28 cellular contexts compared by ENCODE assay signal in the genomic region with DNA sequence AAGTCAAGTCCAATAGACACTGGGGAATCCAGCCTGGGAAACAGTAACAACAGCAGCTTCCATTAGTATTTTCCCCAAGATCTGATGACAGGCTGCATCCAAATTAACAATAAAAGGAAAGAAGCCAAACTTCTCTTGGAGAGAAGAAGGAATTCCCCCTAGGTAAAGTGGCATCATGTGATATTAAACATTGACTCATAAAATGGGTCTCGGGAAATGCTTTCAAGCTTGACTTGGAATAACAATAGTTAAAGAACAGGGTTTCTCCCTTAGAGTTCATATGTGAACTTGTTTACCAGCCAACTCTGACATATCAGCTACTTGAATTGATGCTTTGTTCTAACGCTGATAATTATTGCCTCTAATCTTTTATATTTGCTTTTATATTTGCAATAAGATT. TPM values are rescaled to one million over a fixed set of nuclear protein-coding genes. Genes with fewer than 3 reads are reported as not detected.
A peak's percentile ranks its signal among the peaks of the same experiment; 100 is the strongest.
DNase-seq lines count a peak whose midpoint lies in the region; FAIRE-seq and TF ChIP-seq lines count a peak whose summit lies in the region.
"Had no signal": no experiment of that assay in that cellular context is flagged by ENCODE, and none has a peak within 500 bp of the region (broad histone marks: within the 10 kb centered on the region; RNA-seq: fewer than 3 reads in every experiment).

No MANE protein-coding gene starts in this region.

- H3K79me2 ChIP-seq in PC-9 (ENCODE audit: low read depth), result no peaks in the 10 kb centered on the region

- CTCF ChIA-PET in PC-9 (lab: Charles Lee), result no interaction called here

- no peak for TF ChIP-seq POLR2A in spleen (IDR thresholded peaks at IDR 0.05)

- no peaks in the 10 kb centered on the region for H4K20me1 ChIP-seq in PC-9 (ENCODE audit: insufficient read depth)

- H3K36me3 ChIP-seq in PC-9 (ENCODE audit: low read depth) (no peaks in the 10 kb centered on the region), bronchial epithelial cell (ENCODE audit: control insufficient read depth, insufficient read depth, low read length) (no peaks in the 10 kb centered on the region), spleen (no peaks in the 10 kb centered on the region)
- H3K36me3 ChIP-seq: neutrophil, SJSA1, upper lobe of right lung, WERI-Rb-1 had no signal

- peak; percentile 50 for DNase-seq in A172 (ENCODE audit: low spot score)
- DNase-seq in PC-9, result no peak
- DNase-seq in bronchial epithelial cell (ENCODE audit: low read depth), result peak; percentile 82
- DNase-seq in kidney glomerular epithelial cell (lab: John Stamatoyannopoulos, UW), result peak; percentile 65
- no peak for DNase-seq in hippocampal formation (lab: John Stamatoyannopoulos, UW)
- no peak for DNase-seq in SHP77 treated with DMSO at 0.1 percent for 48 hours (lab: John Stamatoyannopoulos, UW)
- DNase-seq in spleen, result no peak
- no peak for DNase-seq in SKM-1 treated with dmso at 0.1 percent for 144 hours (lab: John Stamatoyannopoulos, UW; ENCODE audit: unreplicated experiment)
- DNase-seq: activated CD8-positive, alpha-beta memory T cell treated with anti-CD3 and anti-CD28 coated beads, Interleukin-2, amount 50 U/mL, for 4 hours; Caco-2; hypothalamus; Karpas-422; NCI-H1092 treated with DMSO at 0.1 percent for 48 hours; NCI-H2029; NCI-H2227 treated with DMSO at 0.1 percent for 48 hours; NCI-H774; OCI-M1; stimulated activated CD4-positive, alpha-beta T cell treated with anti-CD3 and anti-CD28 coated beads, Interleukin-12 subunit alpha, Interleukin-12 subunit beta, amount 100 ng/mL, for 4 hours; stimulated activated CD8-positive, alpha-beta memory T cell treated with anti-CD3 and anti-CD28 coated beads, Interleukin-4, amount 100 ng/mL, for 48 hours; upper lobe of right lung; WERI-Rb-1 had no signal

- no peaks in the 10 kb centered on the region for H3K27me3 ChIP-seq in PC-9 (ENCODE audit: insufficient read depth, low read depth)
- H3K27me3 ChIP-seq in bronchial epithelial cell (ENCODE audit: control insufficient read depth, insufficient read depth, low read length), result no peaks in the 10 kb centered on the region
- no peaks in the 10 kb centered on the region for H3K27me3 ChIP-seq in spleen (replicated peaks in 1 of 7)
- H3K27me3 ChIP-seq: neutrophil, SJSA1, upper lobe of right lung had no signal

- no peaks in the 10 kb centered on the region for H3K9me2 ChIP-seq in PC-9 (ENCODE audit: insufficient read depth)

- H3K4me1 ChIP-seq in PC-9 (replicated peaks; ENCODE audit: insufficient read depth), result no peaks in the 10 kb centered on the region
- no peaks in the 10 kb centered on the region for H3K4me1 ChIP-seq in spleen
- H3K4me1 ChIP-seq: A549, Caco-2, SJSA1 had no signal

- H3K27ac ChIP-seq in PC-9, result no peak overlapping the region
- H3K27ac ChIP-seq in spleen, result no peak overlapping the region
- H3K27ac ChIP-seq: A549, coronary artery, GM23248, neutrophil, SJSA1, upper lobe of right lung, WERI-Rb-1 had no signal

- BruUV-seq in PC-9 (replicated peaks; lab: Mats Ljungman, UMichigan), result no TSS peak

- H3K4me3 ChIP-seq in PC-9 (no peak overlapping the region), bronchial epithelial cell (ENCODE audit: low read depth, low read length) (no peak overlapping the region), spleen (no peak overlapping the region)
- H3K4me3 ChIP-seq: A549, coronary artery, GM23248, SJSA1, upper lobe of right lung had no signal

- POLR2A ChIA-PET in PC-9 (lab: Charles Lee; ENCODE audit: unreplicated experiment), result no interaction called here

- H2AFZ ChIP-seq in PC-9, result 0 out of 2 replicates have a peak overlapping the region, but pooled peaks have one; percentile 22
- H2AFZ ChIP-seq: GM23248 had no signal

- H3F3A ChIP-seq in PC-9 (ENCODE audit: insufficient read depth, low read depth), result no peaks in the 10 kb centered on the region

- H3K4me2 ChIP-seq in PC-9, result no peak overlapping the region
- H3K4me2 ChIP-seq: A549 had no signal

- intact Hi-C loops in PC-9 (cut with micrococcal nuclease; ENCODE audit: unreplicated experiment), result no loop called here
- intact Hi-C loops in spleen (cut with DNase I; ENCODE audit: low total_unique reads), result no loop called here

- TF ChIP-seq CTCF in PC-9 (conservative IDR thresholded peaks at IDR 0.05) (no peak), bronchial epithelial cell (IDR thresholded peaks at IDR 0.05; ENCODE audit: insufficient read depth, low read length, severe bottlenecking) (no peak), spleen (IDR thresholded peaks at IDR 0.05 in 8 of 11, conservative IDR thresholded peaks at IDR 0.05 in 3 of 11) (no peak)

- no peak for FAIRE-seq in bronchial epithelial cell (lab: Jason Lieb, UNC)
- FAIRE-seq: A549, islet of Langerhans had no signal

- 74 to 91% (median 82%) methylated on average over 2 of the region's 2 CpGs for WGBS in spleen, 5 donors

- H3K9me3 ChIP-seq in PC-9 (ENCODE audit: insufficient read depth, low read depth) (no peaks in the 10 kb centered on the region), spleen (peaks cover 0 to 4% (median 0%) of the 10 kb centered on the region in 8 donors)
- H3K9me3 ChIP-seq: A549, Caco-2, neutrophil, SJSA1, upper lobe of right lung had no signal

RNA-seq across cellular contexts. Expression of gene ENTREP1, which starts 45.4 kb away (rescaled TPM):
- 0.78 and 1.7 TPM in 2 replicates for total RNA-seq in A172 (2014; rRNA removed; shearing (Covaris generic))
- 0.30 and 0.35 TPM in 2 replicates for total RNA-seq in PC-9 (2021)
- 0.53 and 0.77 TPM in 2 replicates for total RNA-seq in bronchial epithelial cell
- total RNA-seq in spleen, result 1 to 10 TPM in 5 of 7 donors, under 1 TPM in 2; 0.74 to 2.6 (median 1.6) TPM
- polyA plus RNA-seq in spleen, result 1 to 10 TPM in 1 of 3 donors, under 1 TPM in 2; 0.61 to 1.2 (median 0.99) TPM
- total RNA-seq: activated T-helper 17 cell treated with anti-CD3 and anti-CD28 coated beads, Interleukin-2, amount 50 U/mL, for 72 hours; Caco-2; GM23248; SJSA1 had no signal
- polyA plus RNA-seq: GM23248 had no signal

Comparison
In these comparisons a context has a peak if more than half of its experiments do, and no peak if none do; other contexts are left out.
1. DNase-seq: peak in A172 (single experiment), bronchial epithelial cell (single experiment) and kidney glomerular epithelial cell (single experiment); none in PC-9 (0 of 2), hippocampal formation (0 of 2), SHP77 treated with DMSO at 0.1 percent for 48 hours (single experiment), spleen (single experiment) and SKM-1 treated with dmso at 0.1 percent for 144 hours (single experiment).